In genomic region chr5:132415516-132415915, GRCh38 we compare ENCODE assay signal across 8 cellular contexts. TPM values are rescaled to one million over a fixed set of nuclear protein-coding genes. Genes with fewer than 3 reads are reported as not detected.
DNase-seq lines count a peak whose midpoint lies in the region; ATAC-seq and TF ChIP-seq lines count a peak whose summit lies in the region.
"Not testable (repeated sequence)": the region's sequence is repeated elsewhere in the genome, so short reads cannot be mapped to it uniquely, and the experiment has no call there.

No MANE protein-coding gene starts in this region.

- H3K36me3 ChIP-seq in colonic mucosa; muscle layer of duodenum (ENCODE audit: control insufficient read depth in 1 of 2, insufficient read depth in 2 of 2, low read length in 2 of 2); skeletal muscle tissue (ENCODE audit: control insufficient read depth in 3 of 3, insufficient read depth in 3 of 3, low read length in 3 of 3); upper lobe of left lung: not testable (repeated sequence)

- not testable (repeated sequence) for H3K27me3 ChIP-seq in CD4-positive, alpha-beta T cell (ENCODE audit: control insufficient read depth, insufficient read depth, low read length); colonic mucosa; right cardiac atrium (ENCODE audit: control insufficient read depth, insufficient read depth); muscle layer of duodenum (ENCODE audit: low read depth, low read length); skeletal muscle tissue (ENCODE audit: control insufficient read depth in 3 of 3, insufficient read depth in 3 of 3, low read length in 3 of 3); upper lobe of left lung

- H3K9me3 Mint-ChIP-seq in CD4-positive, alpha-beta T cell; activated CD8-positive, alpha-beta memory T cell treated with anti-CD3 and anti-CD28 coated beads, Interleukin-2, amount 10 ng/mL, durations not matched to agents 7 days and 5 days (ENCODE audit: low read depth): not testable (repeated sequence)

- not testable (repeated sequence) for H3K9ac ChIP-seq in colonic mucosa (ENCODE audit: low read depth in 2 of 2, low read length in 2 of 2)
- H3K9ac ChIP-seq in skeletal muscle tissue (ENCODE audit: low read depth in 1 of 3, low read length in 3 of 3) = peak overlapping the region in 2 of 3 donors; percentile 61

- H3K27me3 Mint-ChIP-seq in CD4-positive, alpha-beta T cell; activated CD8-positive, alpha-beta memory T cell treated with anti-CD3 and anti-CD28 coated beads, Interleukin-2, amount 10 ng/mL, durations not matched to agents 7 days and 5 days: not testable (repeated sequence)

- not testable (repeated sequence) for ATAC-seq in CD4-positive, alpha-beta T cell (ENCODE audit: poor library complexity); activated CD8-positive, alpha-beta memory T cell treated with anti-CD3 and anti-CD28 coated beads, Interleukin-2, amount 10 ng/mL, durations not matched to agents 7 days and 5 days; right cardiac atrium; upper lobe of left lung (ENCODE audit: low FRiP score in 2 of 2)

- CTCF ChIA-PET in CD4-positive, alpha-beta T cell (lab: Charles Lee) = interaction anchor here (0.6 to 2.0 kb wide), 6 partner anchors 8 to 86 kb away, joined by 3 to 8 read pairs (median 4); partner anchors contain the start of gene IRF1
- CTCF ChIA-PET in activated CD8-positive, alpha-beta memory T cell treated with anti-CD3 and anti-CD28 coated beads, Interleukin-2, amount 10 ng/mL, durations not matched to agents 7 days and 5 days (lab: Charles Lee) = interaction anchor here (1.0 to 2.6 kb wide), 13 partner anchors 9 to 122 kb away, joined by 3 to 15 read pairs (median 5); partner anchors contain the start of genes IRF1 and SLC22A4

- TF ChIP-seq EP300 in upper lobe of left lung (IDR thresholded peaks at IDR 0.05) = not testable (repeated sequence)

- H3K4me1 ChIP-seq in colonic mucosa = peaks cover 26% of the 10 kb centered on the region
- peaks cover 18% of the 10 kb centered on the region for H3K4me1 ChIP-seq in right cardiac atrium (ENCODE audit: control insufficient read depth, insufficient read depth, low read length)
- H3K4me1 ChIP-seq in muscle layer of duodenum (ENCODE audit: control insufficient read depth in 1 of 2, insufficient read depth in 2 of 2, low read length in 2 of 2) = peaks cover 26 to 63% of the 10 kb centered on the region in 2 donors
- H3K4me1 ChIP-seq in skeletal muscle tissue (ENCODE audit: control insufficient read depth in 3 of 3, insufficient read depth in 3 of 3, low read length in 3 of 3) = peaks cover 69 to 75% (median 70%) of the 10 kb centered on the region in 3 donors
- H3K4me1 ChIP-seq in upper lobe of left lung = peaks cover 76 to 93% (median 79%) of the 10 kb centered on the region in 4 donors

- H3K27ac Mint-ChIP-seq in CD4-positive, alpha-beta T cell = peak overlapping the region; percentile 98
- H3K27ac Mint-ChIP-seq in activated CD8-positive, alpha-beta memory T cell treated with anti-CD3 and anti-CD28 coated beads, Interleukin-2, amount 10 ng/mL, durations not matched to agents 7 days and 5 days = peak overlapping the region; percentile 47

- peak overlapping the region; percentile 39 for H3K27ac ChIP-seq in CD4-positive, alpha-beta T cell (ENCODE audit: low read depth, low read length)
- peak overlapping the region; percentile 74 for H3K27ac ChIP-seq in colonic mucosa
- H3K27ac ChIP-seq in right cardiac atrium (ENCODE audit: low read length) = peak overlapping the region; percentile 64
- H3K27ac ChIP-seq in muscle layer of duodenum (ENCODE audit: low read length) = peak overlapping the region; percentile 98
- H3K27ac ChIP-seq in skeletal muscle tissue (ENCODE audit: low read depth, low read length) = peak overlapping the region; percentile 70
- H3K27ac ChIP-seq in upper lobe of left lung = peak overlapping the region; percentile 94 to 100 (median 99)

- 89% methylated on average over 7 of the region's 7 CpGs for WGBS in right cardiac atrium
- WGBS in upper lobe of left lung, 2 donors = 81 to 90% methylated on average over 7 of the region's 7 CpGs

- H3K4me3 Mint-ChIP-seq in CD4-positive, alpha-beta T cell = not testable (repeated sequence)
- H3K4me3 Mint-ChIP-seq in activated CD8-positive, alpha-beta memory T cell treated with anti-CD3 and anti-CD28 coated beads, Interleukin-2, amount 10 ng/mL, durations not matched to agents 7 days and 5 days = peak overlapping the region; percentile 97

- peaks cover 69% of the 10 kb centered on the region for H3K36me3 Mint-ChIP-seq in CD4-positive, alpha-beta T cell (ENCODE audit: low read depth)
- H3K36me3 Mint-ChIP-seq in activated CD8-positive, alpha-beta memory T cell treated with anti-CD3 and anti-CD28 coated beads, Interleukin-2, amount 10 ng/mL, durations not matched to agents 7 days and 5 days = peaks cover 67% of the 10 kb centered on the region

- not testable (repeated sequence) for H3K4me3 ChIP-seq in colonic mucosa; right cardiac atrium (ENCODE audit: low read length); muscle layer of duodenum (ENCODE audit: low read depth in 1 of 2, low read length in 2 of 2); skeletal muscle tissue (ENCODE audit: low read length in 3 of 3); upper lobe of left lung

- DNase-seq in CD4-positive, alpha-beta T cell; activated CD8-positive, alpha-beta memory T cell treated with anti-CD3 and anti-CD28 coated beads, Interleukin-2, amount 10 ng/mL, durations not matched to agents 7 days and 5 days; colonic mucosa; right cardiac atrium; upper lobe of left lung: not testable (repeated sequence)
- DNase-seq in NAMALWA (ENCODE audit: low spot score) = peak; percentile 35

- intact Hi-C loops in CD4-positive, alpha-beta T cell (cut with DNase I, micrococcal nuclease); right cardiac atrium (cut with DNase I): not testable (repeated sequence)
- intact Hi-C loops in colonic mucosa (cut with DNase I) = loop anchor here (5.0 kb wide), 1 partner anchor 77 kb away; the partner anchor contains the start of gene IRF1

- POLR2A ChIA-PET in CD4-positive, alpha-beta T cell (lab: Charles Lee) = interaction anchor here (0.6 to 6.2 kb wide), 9 partner anchors 10 to 485 kb away, joined by 3 to 71 read pairs (median 10); partner anchors contain the start of gene IRF1

- not testable (repeated sequence) for TF ChIP-seq POLR2A in upper lobe of left lung (IDR thresholded peaks at IDR 0.05)

- H3K4me1 Mint-ChIP-seq in CD4-positive, alpha-beta T cell (ENCODE audit: low read depth) = peaks cover 91% of the 10 kb centered on the region
- peaks cover 69% of the 10 kb centered on the region for H3K4me1 Mint-ChIP-seq in activated CD8-positive, alpha-beta memory T cell treated with anti-CD3 and anti-CD28 coated beads, Interleukin-2, amount 10 ng/mL, durations not matched to agents 7 days and 5 days

- H3K9me3 ChIP-seq in CD4-positive, alpha-beta T cell (ENCODE audit: control insufficient read depth, low read length); colonic mucosa; right cardiac atrium (ENCODE audit: control insufficient read depth, low read length); muscle layer of duodenum (ENCODE audit: control insufficient read depth in 1 of 2, low read length in 2 of 2); skeletal muscle tissue (ENCODE audit: control insufficient read depth in 3 of 3, low read length in 3 of 3); upper lobe of left lung: not testable (repeated sequence)

- TF ChIP-seq CTCF in CD4-positive, alpha-beta T cell (IDR thresholded peaks at IDR 0.05); colonic mucosa (IDR thresholded peaks at IDR 0.05); upper lobe of left lung (IDR thresholded peaks at IDR 0.05): not testable (repeated sequence)

RNA-seq across cellular contexts. Expression of gene SLC22A5, which starts 46.0 kb away (rescaled TPM):
- total RNA-seq in CD4-positive, alpha-beta T cell = 1 to 10 TPM; 4.3 to 4.5 TPM
- total RNA-seq in activated CD8-positive, alpha-beta memory T cell treated with anti-CD3 and anti-CD28 coated beads, Interleukin-2, amount 10 ng/mL, durations not matched to agents 7 days and 5 days = 1 to 10 TPM; 3.9 to 4.5 TPM
- total RNA-seq in colonic mucosa (10 to 100 TPM; 26.0 to 38.6 TPM), right cardiac atrium (10 to 100 TPM in 3 of 4 donors, 1 to 10 TPM in 1; 9.3 to 17.5 (median 14.4) TPM), skeletal muscle tissue (2.1 TPM), upper lobe of left lung (10 to 100 TPM in 4 of 6 donors, 1 to 10 TPM in 2; 7.9 to 22.0 (median 12.7) TPM)
- polyA plus RNA-seq in right cardiac atrium = 5.7 TPM

Comparison
In these comparisons a context has a peak if more than half of its experiments do, and no peak if none do; other contexts are left out.
1. H3K27ac ChIP-seq: peak in every context shown above with its lines; median percentile 99 in upper lobe of left lung; 98 in muscle layer of duodenum; 74 in colonic mucosa; 70 in skeletal muscle tissue; 64 in right cardiac atrium; 39 in CD4-positive, alpha-beta T cell.